Comparison of ENCODE assay signal across 1 cellular context in the genomic region with DNA sequence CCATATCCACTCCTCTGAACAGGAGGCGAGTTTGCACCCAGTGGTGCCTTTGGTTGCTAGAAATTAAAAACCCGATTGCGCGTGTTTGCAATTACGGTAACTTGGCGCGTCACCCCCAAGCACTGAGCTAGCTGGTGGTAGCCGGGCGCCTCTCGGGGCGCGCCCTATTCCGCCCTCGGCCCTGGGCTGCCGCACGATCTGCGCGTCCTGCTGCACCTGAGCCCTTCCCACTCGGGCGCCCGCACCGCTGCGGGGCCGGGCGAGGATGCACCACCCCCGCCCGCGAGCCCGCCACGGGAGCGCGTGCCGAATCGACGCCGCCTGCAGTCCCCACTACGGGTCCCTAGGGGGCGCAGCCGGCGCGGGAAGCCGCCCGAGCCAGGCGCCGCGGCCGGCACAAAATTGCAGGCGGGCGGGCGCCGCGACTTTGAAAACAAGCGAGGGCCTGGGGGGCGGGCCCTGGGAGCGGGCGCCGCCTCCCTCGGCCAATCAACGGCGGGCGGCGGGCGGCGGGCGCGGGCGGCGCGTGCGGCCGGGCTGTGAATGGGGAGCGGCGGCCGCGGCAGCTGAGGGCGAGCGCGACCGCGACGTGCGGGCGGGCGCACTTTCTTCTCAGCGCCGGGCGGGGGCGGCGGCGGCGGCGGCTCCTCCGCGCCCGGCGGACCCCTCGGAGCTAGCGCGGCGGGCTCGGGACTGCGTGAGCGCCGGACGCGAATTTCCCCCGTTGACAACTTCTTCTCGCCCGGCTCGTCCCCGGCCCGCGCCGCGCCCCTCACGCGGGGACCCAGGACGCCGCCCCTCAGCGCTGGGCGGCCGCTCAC.
A peak's percentile ranks its signal among the peaks of the same experiment; 100 is the strongest.
TF ChIP-seq lines count a peak whose summit lies in the region.

A gene with protein sequence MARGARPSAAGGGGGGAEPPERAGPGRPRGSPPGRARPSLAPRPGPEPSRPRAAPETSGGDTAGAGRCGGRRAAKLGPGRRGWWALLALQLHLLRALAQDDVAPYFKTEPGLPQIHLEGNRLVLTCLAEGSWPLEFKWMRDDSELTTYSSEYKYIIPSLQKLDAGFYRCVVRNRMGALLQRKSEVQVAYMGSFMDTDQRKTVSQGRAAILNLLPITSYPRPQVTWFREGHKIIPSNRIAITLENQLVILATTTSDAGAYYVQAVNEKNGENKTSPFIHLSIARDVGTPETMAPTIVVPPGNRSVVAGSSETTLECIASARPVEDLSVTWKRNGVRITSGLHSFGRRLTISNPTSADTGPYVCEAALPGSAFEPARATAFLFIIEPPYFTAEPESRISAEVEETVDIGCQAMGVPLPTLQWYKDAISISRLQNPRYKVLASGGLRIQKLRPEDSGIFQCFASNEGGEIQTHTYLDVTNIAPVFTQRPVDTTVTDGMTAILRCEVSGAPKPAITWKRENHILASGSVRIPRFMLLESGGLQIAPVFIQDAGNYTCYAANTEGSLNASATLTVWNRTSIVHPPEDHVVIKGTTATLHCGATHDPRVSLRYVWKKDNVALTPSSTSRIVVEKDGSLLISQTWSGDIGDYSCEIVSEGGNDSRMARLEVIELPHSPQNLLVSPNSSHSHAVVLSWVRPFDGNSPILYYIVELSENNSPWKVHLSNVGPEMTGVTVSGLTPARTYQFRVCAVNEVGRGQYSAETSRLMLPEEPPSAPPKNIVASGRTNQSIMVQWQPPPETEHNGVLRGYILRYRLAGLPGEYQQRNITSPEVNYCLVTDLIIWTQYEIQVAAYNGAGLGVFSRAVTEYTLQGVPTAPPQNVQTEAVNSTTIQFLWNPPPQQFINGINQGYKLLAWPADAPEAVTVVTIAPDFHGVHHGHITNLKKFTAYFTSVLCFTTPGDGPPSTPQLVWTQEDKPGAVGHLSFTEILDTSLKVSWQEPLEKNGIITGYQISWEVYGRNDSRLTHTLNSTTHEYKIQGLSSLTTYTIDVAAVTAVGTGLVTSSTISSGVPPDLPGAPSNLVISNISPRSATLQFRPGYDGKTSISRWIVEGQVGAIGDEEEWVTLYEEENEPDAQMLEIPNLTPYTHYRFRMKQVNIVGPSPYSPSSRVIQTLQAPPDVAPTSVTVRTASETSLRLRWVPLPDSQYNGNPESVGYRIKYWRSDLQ (N-terminal part only) (plus strand): TSS at position 602 of the 821 bp plus-strand sequence. CDS start 335 bp downstream, outside the sequence.

TF ChIP-seq in HepG2, 621 proteins besides CTCF, POLR2A, EP300 and RAD21 (continues in another document):
- TF ChIP-seq ZNF124 (CRISPR knock-in tag; IDR thresholded peaks at IDR 0.05) (0 out of 2 replicates have a peak, but pooled peaks have one; percentile 40), NONO (IDR thresholded peaks at IDR 0.05) (no peak), NONO (CRISPR knock-in tag; conservative IDR thresholded peaks at IDR 0.05) (0 out of 2 replicates have a peak, but pooled peaks have one; percentile 36), MAZ (IDR thresholded peaks at IDR 0.05; ENCODE audit: borderline replicate concordance, low read depth, low read length) (peak; percentile 57; the same call in 1 of the 2 replicates), MAZ (CRISPR knock-in tag; IDR thresholded peaks at IDR 0.05; ENCODE audit: low read depth) (peak; percentile 50; the same call in 1 of the 2 replicates), ZMYM4 (CRISPR knock-in tag; IDR thresholded peaks at IDR 0.05) (peak; percentile 48; the same call in 1 of the 2 replicates), DR1 (CRISPR knock-in tag; IDR thresholded peaks at IDR 0.05) (peak; percentile 57; the same call in 1 of the 2 replicates), FOXO1 (CRISPR knock-in tag; IDR thresholded peaks at IDR 0.05) (peak; percentile 74), HOXA5 (CRISPR knock-in tag; IDR thresholded peaks at IDR 0.05) (peak; percentile 57; the same call in 1 of the 2 replicates), SP1 (IDR thresholded peaks at IDR 0.05) (no peak), SP1 (CRISPR knock-in tag; IDR thresholded peaks at IDR 0.05) (peak; percentile 48; the same call in 1 of the 2 replicates), ZNF331 (CRISPR knock-in tag; IDR thresholded peaks at IDR 0.05) (peak; percentile 37; the same call in 1 of the 2 replicates), SIX4 (CRISPR knock-in tag; IDR thresholded peaks at IDR 0.05) (no peak), KLF15 (CRISPR knock-in tag; IDR thresholded peaks at IDR 0.05; ENCODE audit: borderline replicate concordance) (no peak), ASH2L (IDR thresholded peaks at IDR 0.05; ENCODE audit: insufficient read length, low read depth, low read length) (peak; percentile 54), ZNF891 (CRISPR knock-in tag; IDR thresholded peaks at IDR 0.05) (no peak), SALL2 (CRISPR knock-in tag; IDR thresholded peaks at IDR 0.05) (peak; percentile 81; the same call in 1 of the 2 replicates), SALL1 (CRISPR knock-in tag; IDR thresholded peaks at IDR 0.05) (peak; percentile 65), ZFP82 (CRISPR knock-in tag; IDR thresholded peaks at IDR 0.05; ENCODE audit: borderline replicate concordance) (0 out of 2 replicates have a peak, but pooled peaks have one; percentile 38), MEIS2 (CRISPR knock-in tag; IDR thresholded peaks at IDR 0.05) (peak; percentile 72; the same call in 1 of the 2 replicates), SMAD1 (CRISPR knock-in tag; IDR thresholded peaks at IDR 0.05; ENCODE audit: borderline replicate concordance, low read depth) (no peak), HES4 (CRISPR knock-in tag; IDR thresholded peaks at IDR 0.05; ENCODE audit: borderline replicate concordance) (0 out of 2 replicates have a peak, but pooled peaks have one; percentile 22), SRY (CRISPR knock-in tag; IDR thresholded peaks at IDR 0.05) (0 out of 2 replicates have a peak, but pooled peaks have one; percentile 31), ARHGAP35 (CRISPR knock-in tag; IDR thresholded peaks at IDR 0.05; ENCODE audit: borderline replicate concordance) (no peak; the same call in 1 of the 2 replicates), ZNF263 (CRISPR knock-in tag; IDR thresholded peaks at IDR 0.05) (0 out of 2 replicates have a peak, but pooled peaks have one; percentile 17), ZNF644 (CRISPR knock-in tag; IDR thresholded peaks at IDR 0.05; ENCODE audit: low read depth) (no peak), ZNF709 (CRISPR knock-in tag; IDR thresholded peaks at IDR 0.05) (peak; percentile 53; the same call in 1 of the 2 replicates), ZNF556 (CRISPR knock-in tag; IDR thresholded peaks at IDR 0.05; ENCODE audit: borderline replicate concordance) (peak; percentile 62; the same call in 1 of the 2 replicates), HNRNPUL1 (IDR thresholded peaks at IDR 0.05; ENCODE audit: low read depth, low read length) (no peak), ZNF430 (CRISPR knock-in tag; IDR thresholded peaks at IDR 0.05) (peak; percentile 19; the same call in 1 of the 2 replicates)
- TF ChIP-seq, protein P1, sequence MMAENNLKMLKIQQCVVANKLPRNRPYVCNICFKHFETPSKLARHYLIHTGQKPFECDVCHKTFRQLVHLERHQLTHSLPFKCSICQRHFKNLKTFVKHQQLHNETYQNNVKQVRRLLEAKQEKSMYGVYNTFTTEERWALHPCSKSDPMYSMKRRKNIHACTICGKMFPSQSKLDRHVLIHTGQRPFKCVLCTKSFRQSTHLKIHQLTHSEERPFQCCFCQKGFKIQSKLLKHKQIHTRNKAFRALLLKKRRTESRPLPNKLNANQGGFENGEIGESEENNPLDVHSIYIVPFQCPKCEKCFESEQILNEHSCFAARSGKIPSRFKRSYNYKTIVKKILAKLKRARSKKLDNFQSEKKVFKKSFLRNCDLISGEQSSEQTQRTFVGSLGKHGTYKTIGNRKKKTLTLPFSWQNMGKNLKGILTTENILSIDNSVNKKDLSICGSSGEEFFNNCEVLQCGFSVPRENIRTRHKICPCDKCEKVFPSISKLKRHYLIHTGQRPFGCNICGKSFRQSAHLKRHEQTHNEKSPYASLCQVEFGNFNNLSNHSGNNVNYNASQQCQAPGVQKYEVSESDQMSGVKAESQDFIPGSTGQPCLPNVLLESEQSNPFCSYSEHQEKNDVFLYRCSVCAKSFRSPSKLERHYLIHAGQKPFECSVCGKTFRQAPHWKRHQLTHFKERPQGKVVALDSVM (CRISPR knock-in tag; IDR thresholded peaks at IDR 0.05) = peak; percentile 32; the same call in 1 of the 2 replicates
- TF ChIP-seq, protein P2, sequence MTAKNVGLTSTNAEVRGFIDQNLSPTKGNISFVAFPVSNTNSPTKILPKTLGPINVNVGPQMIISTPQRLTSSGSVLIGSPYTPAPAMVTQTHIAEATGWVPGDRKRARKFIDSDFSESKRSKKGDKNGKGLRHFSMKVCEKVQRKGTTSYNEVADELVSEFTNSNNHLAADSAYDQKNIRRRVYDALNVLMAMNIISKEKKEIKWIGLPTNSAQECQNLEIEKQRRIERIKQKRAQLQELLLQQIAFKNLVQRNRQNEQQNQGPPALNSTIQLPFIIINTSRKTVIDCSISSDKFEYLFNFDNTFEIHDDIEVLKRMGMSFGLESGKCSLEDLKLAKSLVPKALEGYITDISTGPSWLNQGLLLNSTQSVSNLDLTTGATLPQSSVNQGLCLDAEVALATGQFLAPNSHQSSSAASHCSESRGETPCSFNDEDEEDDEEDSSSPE (CRISPR knock-in tag; IDR thresholded peaks at IDR 0.05) = peak; percentile 85
- TF ChIP-seq, protein P3, sequence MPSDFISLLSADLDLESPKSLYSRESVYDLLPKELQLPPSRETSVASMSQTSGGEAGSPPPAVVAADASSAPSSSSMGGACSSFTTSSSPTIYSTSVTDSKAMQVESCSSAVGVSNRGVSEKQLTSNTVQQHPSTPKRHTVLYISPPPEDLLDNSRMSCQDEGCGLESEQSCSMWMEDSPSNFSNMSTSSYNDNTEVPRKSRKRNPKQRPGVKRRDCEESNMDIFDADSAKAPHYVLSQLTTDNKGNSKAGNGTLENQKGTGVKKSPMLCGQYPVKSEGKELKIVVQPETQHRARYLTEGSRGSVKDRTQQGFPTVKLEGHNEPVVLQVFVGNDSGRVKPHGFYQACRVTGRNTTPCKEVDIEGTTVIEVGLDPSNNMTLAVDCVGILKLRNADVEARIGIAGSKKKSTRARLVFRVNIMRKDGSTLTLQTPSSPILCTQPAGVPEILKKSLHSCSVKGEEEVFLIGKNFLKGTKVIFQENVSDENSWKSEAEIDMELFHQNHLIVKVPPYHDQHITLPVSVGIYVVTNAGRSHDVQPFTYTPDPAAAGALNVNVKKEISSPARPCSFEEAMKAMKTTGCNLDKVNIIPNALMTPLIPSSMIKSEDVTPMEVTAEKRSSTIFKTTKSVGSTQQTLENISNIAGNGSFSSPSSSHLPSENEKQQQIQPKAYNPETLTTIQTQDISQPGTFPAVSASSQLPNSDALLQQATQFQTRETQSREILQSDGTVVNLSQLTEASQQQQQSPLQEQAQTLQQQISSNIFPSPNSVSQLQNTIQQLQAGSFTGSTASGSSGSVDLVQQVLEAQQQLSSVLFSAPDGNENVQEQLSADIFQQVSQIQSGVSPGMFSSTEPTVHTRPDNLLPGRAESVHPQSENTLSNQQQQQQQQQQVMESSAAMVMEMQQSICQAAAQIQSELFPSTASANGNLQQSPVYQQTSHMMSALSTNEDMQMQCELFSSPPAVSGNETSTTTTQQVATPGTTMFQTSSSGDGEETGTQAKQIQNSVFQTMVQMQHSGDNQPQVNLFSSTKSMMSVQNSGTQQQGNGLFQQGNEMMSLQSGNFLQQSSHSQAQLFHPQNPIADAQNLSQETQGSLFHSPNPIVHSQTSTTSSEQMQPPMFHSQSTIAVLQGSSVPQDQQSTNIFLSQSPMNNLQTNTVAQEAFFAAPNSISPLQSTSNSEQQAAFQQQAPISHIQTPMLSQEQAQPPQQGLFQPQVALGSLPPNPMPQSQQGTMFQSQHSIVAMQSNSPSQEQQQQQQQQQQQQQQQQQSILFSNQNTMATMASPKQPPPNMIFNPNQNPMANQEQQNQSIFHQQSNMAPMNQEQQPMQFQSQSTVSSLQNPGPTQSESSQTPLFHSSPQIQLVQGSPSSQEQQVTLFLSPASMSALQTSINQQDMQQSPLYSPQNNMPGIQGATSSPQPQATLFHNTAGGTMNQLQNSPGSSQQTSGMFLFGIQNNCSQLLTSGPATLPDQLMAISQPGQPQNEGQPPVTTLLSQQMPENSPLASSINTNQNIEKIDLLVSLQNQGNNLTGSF (CRISPR knock-in tag; IDR thresholded peaks at IDR 0.05) = 0 out of 2 replicates have a peak, but pooled peaks have one; percentile 50
- TF ChIP-seq, protein P4, sequence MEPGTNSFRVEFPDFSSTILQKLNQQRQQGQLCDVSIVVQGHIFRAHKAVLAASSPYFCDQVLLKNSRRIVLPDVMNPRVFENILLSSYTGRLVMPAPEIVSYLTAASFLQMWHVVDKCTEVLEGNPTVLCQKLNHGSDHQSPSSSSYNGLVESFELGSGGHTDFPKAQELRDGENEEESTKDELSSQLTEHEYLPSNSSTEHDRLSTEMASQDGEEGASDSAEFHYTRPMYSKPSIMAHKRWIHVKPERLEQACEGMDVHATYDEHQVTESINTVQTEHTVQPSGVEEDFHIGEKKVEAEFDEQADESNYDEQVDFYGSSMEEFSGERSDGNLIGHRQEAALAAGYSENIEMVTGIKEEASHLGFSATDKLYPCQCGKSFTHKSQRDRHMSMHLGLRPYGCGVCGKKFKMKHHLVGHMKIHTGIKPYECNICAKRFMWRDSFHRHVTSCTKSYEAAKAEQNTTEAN (CRISPR knock-in tag; conservative IDR thresholded peaks at IDR 0.05) = peak; percentile 80
- TF ChIP-seq, protein P5, sequence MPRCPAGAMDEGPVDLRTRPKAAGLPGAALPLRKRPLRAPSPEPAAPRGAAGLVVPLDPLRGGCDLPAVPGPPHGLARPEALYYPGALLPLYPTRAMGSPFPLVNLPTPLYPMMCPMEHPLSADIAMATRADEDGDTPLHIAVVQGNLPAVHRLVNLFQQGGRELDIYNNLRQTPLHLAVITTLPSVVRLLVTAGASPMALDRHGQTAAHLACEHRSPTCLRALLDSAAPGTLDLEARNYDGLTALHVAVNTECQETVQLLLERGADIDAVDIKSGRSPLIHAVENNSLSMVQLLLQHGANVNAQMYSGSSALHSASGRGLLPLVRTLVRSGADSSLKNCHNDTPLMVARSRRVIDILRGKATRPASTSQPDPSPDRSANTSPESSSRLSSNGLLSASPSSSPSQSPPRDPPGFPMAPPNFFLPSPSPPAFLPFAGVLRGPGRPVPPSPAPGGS (CRISPR knock-in tag; IDR thresholded peaks at IDR 0.05) = peak; percentile 79; the same call in 1 of the 2 replicates
- TF ChIP-seq, protein P6, sequence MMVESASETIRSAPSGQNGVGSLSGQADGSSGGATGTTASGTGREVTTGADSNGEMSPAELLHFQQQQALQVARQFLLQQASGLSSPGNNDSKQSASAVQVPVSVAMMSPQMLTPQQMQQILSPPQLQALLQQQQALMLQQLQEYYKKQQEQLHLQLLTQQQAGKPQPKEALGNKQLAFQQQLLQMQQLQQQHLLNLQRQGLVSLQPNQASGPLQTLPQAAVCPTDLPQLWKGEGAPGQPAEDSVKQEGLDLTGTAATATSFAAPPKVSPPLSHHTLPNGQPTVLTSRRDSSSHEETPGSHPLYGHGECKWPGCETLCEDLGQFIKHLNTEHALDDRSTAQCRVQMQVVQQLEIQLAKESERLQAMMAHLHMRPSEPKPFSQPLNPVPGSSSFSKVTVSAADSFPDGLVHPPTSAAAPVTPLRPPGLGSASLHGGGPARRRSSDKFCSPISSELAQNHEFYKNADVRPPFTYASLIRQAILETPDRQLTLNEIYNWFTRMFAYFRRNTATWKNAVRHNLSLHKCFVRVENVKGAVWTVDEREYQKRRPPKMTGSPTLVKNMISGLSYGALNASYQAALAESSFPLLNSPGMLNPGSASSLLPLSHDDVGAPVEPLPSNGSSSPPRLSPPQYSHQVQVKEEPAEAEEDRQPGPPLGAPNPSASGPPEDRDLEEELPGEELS (CRISPR knock-in tag; IDR thresholded peaks at IDR 0.05) = peak; percentile 43
- TF ChIP-seq, protein P7, sequence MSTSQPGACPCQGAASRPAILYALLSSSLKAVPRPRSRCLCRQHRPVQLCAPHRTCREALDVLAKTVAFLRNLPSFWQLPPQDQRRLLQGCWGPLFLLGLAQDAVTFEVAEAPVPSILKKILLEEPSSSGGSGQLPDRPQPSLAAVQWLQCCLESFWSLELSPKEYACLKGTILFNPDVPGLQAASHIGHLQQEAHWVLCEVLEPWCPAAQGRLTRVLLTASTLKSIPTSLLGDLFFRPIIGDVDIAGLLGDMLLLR (CRISPR knock-in tag; IDR thresholded peaks at IDR 0.05) = 0 out of 2 replicates have a peak, but pooled peaks have one; percentile 46
